Comparison of ENCODE assay signal across 1 cellular context in genomic region chr3:171749128-171749527, GRCh38.
TF ChIP-seq lines count a peak whose summit lies in the region.

No MANE protein-coding gene starts in this region.

TF ChIP-seq in SK-N-SH treated with all-trans-retinoic acid at 6 μM for 48 hours, 23 proteins besides CTCF, POLR2A, EP300 and RAD21 (continued from another document):
- no peak for TF ChIP-seq RARB (CRISPR knock-in tag; IDR thresholded peaks at IDR 0.05)
- TF ChIP-seq, protein P1, sequence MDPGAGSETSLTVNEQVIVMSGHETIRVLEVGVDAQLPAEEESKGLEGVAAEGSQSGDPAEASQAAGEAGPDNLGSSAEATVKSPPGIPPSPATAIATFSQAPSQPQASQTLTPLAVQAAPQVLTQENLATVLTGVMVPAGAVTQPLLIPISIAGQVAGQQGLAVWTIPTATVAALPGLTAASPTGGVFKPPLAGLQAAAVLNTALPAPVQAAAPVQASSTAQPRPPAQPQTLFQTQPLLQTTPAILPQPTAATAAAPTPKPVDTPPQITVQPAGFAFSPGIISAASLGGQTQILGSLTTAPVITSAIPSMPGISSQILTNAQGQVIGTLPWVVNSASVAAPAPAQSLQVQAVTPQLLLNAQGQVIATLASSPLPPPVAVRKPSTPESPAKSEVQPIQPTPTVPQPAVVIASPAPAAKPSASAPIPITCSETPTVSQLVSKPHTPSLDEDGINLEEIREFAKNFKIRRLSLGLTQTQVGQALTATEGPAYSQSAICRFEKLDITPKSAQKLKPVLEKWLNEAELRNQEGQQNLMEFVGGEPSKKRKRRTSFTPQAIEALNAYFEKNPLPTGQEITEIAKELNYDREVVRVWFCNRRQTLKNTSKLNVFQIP (CRISPR knock-in tag; IDR thresholded peaks at IDR 0.05; ENCODE audit: borderline replicate concordance, low read depth) = no peak
- TF ChIP-seq OSR1 (CRISPR knock-in tag; IDR thresholded peaks at IDR 0.05) = no peak
